1 cellular context compared by ENCODE assay signal in the genomic region with DNA sequence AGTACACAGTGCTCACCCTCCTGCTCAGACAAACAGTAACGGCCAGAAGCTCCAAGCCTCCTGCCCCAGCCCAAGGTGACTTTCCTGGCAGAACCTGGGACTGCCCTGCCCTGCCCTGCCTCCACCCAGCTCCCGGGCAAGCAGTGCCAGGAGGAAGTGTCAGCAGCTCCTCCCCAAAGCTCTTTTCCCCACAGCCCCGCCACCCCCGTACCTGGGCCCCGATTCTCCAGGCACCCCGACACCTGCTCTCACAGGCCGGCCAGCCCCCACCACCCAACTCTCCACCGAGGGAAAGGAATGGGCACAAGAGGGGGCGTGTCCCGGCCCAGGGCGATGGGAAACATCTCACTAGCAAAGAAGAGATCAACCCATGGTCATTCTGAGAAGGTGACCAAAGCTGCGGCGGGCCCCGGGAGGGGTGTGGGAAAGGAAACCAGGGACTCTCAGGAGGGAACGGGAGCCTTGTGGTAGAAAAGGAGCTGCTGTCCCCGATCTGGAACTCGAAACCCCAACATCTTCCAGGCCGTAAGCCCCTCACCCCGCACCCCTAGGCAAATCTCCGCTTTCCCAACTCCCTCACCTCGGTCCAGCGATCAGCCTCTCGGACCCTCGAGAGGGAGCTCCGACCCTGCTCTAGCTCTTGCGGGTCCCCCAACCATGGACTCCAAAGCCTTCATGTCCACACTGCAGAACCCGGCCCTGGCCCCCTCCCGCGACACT.
A peak's percentile ranks its signal among the peaks of the same experiment; 100 is the strongest.
TF ChIP-seq lines count a peak whose summit lies in the region.

No MANE protein-coding gene starts in this region.

TF ChIP-seq in H1, 55 proteins besides CTCF, POLR2A, EP300 and RAD21:
- TF ChIP-seq POLR2AphosphoS5 (IDR thresholded peaks at IDR 0.05; ENCODE audit: low read depth, low read length) (0 out of 2 replicates have a peak, but pooled peaks have one; percentile 37), ASH2L (IDR thresholded peaks at IDR 0.05; ENCODE audit: low read length) (peak; percentile 49), BRCA1 (IDR thresholded peaks at IDR 0.05; ENCODE audit: low read depth, low read length) (no peak)
